ENCODE assay signal across 12 cellular contexts in genomic region chr19:46392252-46392801, GRCh38. TPM values are rescaled to one million over a fixed set of nuclear protein-coding genes. Genes with fewer than 3 reads are reported as not detected.
DNase-seq lines count a peak whose midpoint lies in the region; ATAC-seq and TF ChIP-seq lines count a peak whose summit lies in the region.
"Had no signal": no experiment of that assay in that cellular context is flagged by ENCODE, and none has a peak within 500 bp of the region (broad histone marks: within the 10 kb centered on the region; RNA-seq: fewer than 3 reads in every experiment).

No MANE protein-coding gene starts in this region.

- WGBS in H9 (ENCODE audit: extremely low coverage, insufficient read length, low lambda C conversion rate) = no CpG with 5 or more reads among the region's 21 CpGs
- 42 to 63% methylated on average over 7 to 13 of the region's 21 CpGs for WGBS in esophagus squamous epithelium, 2 donors

- no peak for DNase-seq in AG04450 (ENCODE audit: low read depth, low spot score)
- no peak for DNase-seq in H9
- DNase-seq in endothelial cell (ENCODE audit: low spot score) = peak; percentile 53
- no peak for DNase-seq in naive thymus-derived CD4-positive, alpha-beta T cell
- DNase-seq in esophagus squamous epithelium (lab: John Stamatoyannopoulos, UW) = no peak
- DNase-seq in cerebellar nuclear complex (lab: John Stamatoyannopoulos, UW) = no peak
- DNase-seq in GM19240 (ENCODE audit: insufficient read length, low spot score) = no peak
- DNase-seq: erythroblast; NCI-H2227 treated with DMSO at 0.1 percent for 48 hours; stimulated activated naive CD4-positive, alpha-beta T cell had no signal

- no peak for TF ChIP-seq CTCF in AG04450 (IDR thresholded peaks at IDR 0.05; ENCODE audit: low read depth, low read length)
- no peak for TF ChIP-seq CTCF in H9 (conservative IDR thresholded peaks at IDR 0.05)
- TF ChIP-seq CTCF in endothelial cell (IDR thresholded peaks at IDR 0.05; ENCODE audit: unreplicated experiment) = no peak
- no peak for TF ChIP-seq CTCF in esophagus squamous epithelium (IDR thresholded peaks at IDR 0.05)

- no peak overlapping the region for H3K18ac ChIP-seq in H9 (ENCODE audit: insufficient read length, low read depth, low read length)

- intact Hi-C loops in naive thymus-derived CD4-positive, alpha-beta T cell (cut with micrococcal nuclease) = no loop called here
- intact Hi-C loops in esophagus squamous epithelium (cut with DNase I) = no loop called here

- H2BK120ac ChIP-seq in H9 (ENCODE audit: low read depth, low read length, poor library complexity, severe bottlenecking) = no peak overlapping the region

- no peak for TF ChIP-seq POLR2A in esophagus squamous epithelium (IDR thresholded peaks at IDR 0.05)

- H4K8ac ChIP-seq in H9 (replicated peaks; ENCODE audit: insufficient read length, low read depth, low read length) = no peak overlapping the region

- H3K23me2 ChIP-seq in H9 (ENCODE audit: insufficient read length, low read depth, low read length, poor library complexity, severe bottlenecking) = no peaks in the 10 kb centered on the region

- H2BK15ac ChIP-seq in H9 (ENCODE audit: low read depth, low read length) = no peak overlapping the region

- no peak overlapping the region for H3K14ac ChIP-seq in H9 (ENCODE audit: insufficient read depth, low read length)

- no peak overlapping the region for H3K4ac ChIP-seq in H9 (ENCODE audit: low read depth, low read length)

- H3K9me3 ChIP-seq in AG04450 (ENCODE audit: control insufficient read depth, insufficient read depth, low read length) = peaks cover 27% of the 10 kb centered on the region
- H3K9me3 ChIP-seq in H9 (ENCODE audit: control insufficient read depth, low read depth, low read length) = no peaks in the 10 kb centered on the region
- H3K9me3 ChIP-seq in naive thymus-derived CD4-positive, alpha-beta T cell (ENCODE audit: control insufficient read depth in 2 of 3, low read length in 3 of 3) = no peaks in the 10 kb centered on the region
- no peaks in the 10 kb centered on the region for H3K9me3 ChIP-seq in esophagus squamous epithelium

- H3K79me1 ChIP-seq in H9 (ENCODE audit: insufficient read depth, low read depth, low read length, poor library complexity, severe bottlenecking) = no peaks in the 10 kb centered on the region

- no peak overlapping the region for H3K56ac ChIP-seq in H9 (ENCODE audit: insufficient read length, low read depth, low read length)

- no peak overlapping the region for H2AK5ac ChIP-seq in H9 (ENCODE audit: insufficient read length, low read length)

- H3K79me2 ChIP-seq in H9 (ENCODE audit: insufficient read depth, low read length) = no peaks in the 10 kb centered on the region

- peaks cover 0 to 54% (median 7%) of the 10 kb centered on the region in 3 experiments for H3K36me3 ChIP-seq in naive thymus-derived CD4-positive, alpha-beta T cell (ENCODE audit: control insufficient read depth in 2 of 3, insufficient read depth in 3 of 3, low read length in 3 of 3)
- peaks cover 20 to 60% (median 31%) of the 10 kb centered on the region in 3 donors for H3K36me3 ChIP-seq in esophagus squamous epithelium

- CTCF ChIA-PET in AG04450 (lab: Charles Lee) = interaction anchor here (0.7 to 1.1 kb wide), 3 partner anchors 11 to 151 kb away, joined by 3 read pairs; no protein-coding TSS in a partner anchor
- CTCF ChIA-PET in naive thymus-derived CD4-positive, alpha-beta T cell (lab: Charles Lee) = no interaction called here

- H3K4me3 ChIP-seq in AG04450 (ENCODE audit: low read depth, low read length) (peak overlapping the region; percentile 22; the same call in 1 of the 2 replicates), esophagus squamous epithelium (no peak overlapping the region)
- H3K4me3 ChIP-seq in naive thymus-derived CD4-positive, alpha-beta T cell (ENCODE audit: low read length) = no peak overlapping the region

- H3K4me1 ChIP-seq in H9 (ENCODE audit: insufficient read depth, low read length) = no peaks in the 10 kb centered on the region
- no peaks in the 10 kb centered on the region for H3K4me1 ChIP-seq in naive thymus-derived CD4-positive, alpha-beta T cell (ENCODE audit: control insufficient read depth in 2 of 2, insufficient read depth in 2 of 2, low read length in 2 of 2)
- H3K4me1 ChIP-seq in esophagus squamous epithelium = peaks cover 0 to 18% (median 3%) of the 10 kb centered on the region in 3 donors

- H3K27me3 ChIP-seq in AG04450 (ENCODE audit: control insufficient read depth, insufficient read depth, low read length) = no peaks in the 10 kb centered on the region
- no peaks in the 10 kb centered on the region for H3K27me3 ChIP-seq in H9 (ENCODE audit: insufficient read depth, low read length)
- no peaks in the 10 kb centered on the region for H3K27me3 ChIP-seq in naive thymus-derived CD4-positive, alpha-beta T cell (ENCODE audit: control insufficient read depth in 2 of 2, insufficient read depth in 2 of 2, low read length in 2 of 2)
- no peaks in the 10 kb centered on the region for H3K27me3 ChIP-seq in esophagus squamous epithelium

- no peaks in the 10 kb centered on the region for H4K20me1 ChIP-seq in H9 (ENCODE audit: control insufficient read depth, insufficient read depth, insufficient read length)

- no peak overlapping the region for H2AFZ ChIP-seq in H9 (ENCODE audit: low read length)

- no peaks in the 10 kb centered on the region for H3K27me3 Mint-ChIP-seq in H9 (ENCODE audit: low read depth)
- peaks cover 15% of the 10 kb centered on the region for H3K27me3 Mint-ChIP-seq in endothelial cell (ENCODE audit: unreplicated experiment)
- no peaks in the 10 kb centered on the region for H3K27me3 Mint-ChIP-seq in naive thymus-derived CD4-positive, alpha-beta T cell

- no peak overlapping the region for H3K4me2 ChIP-seq in H9 (ENCODE audit: insufficient read depth, insufficient read length, low read length)

- no peak overlapping the region for H4K91ac ChIP-seq in H9 (ENCODE audit: insufficient read length, low read depth, low read length)

- H3K23ac ChIP-seq in H9 (ENCODE audit: insufficient read length, low read depth, low read length) = no peak overlapping the region

- H3T11ph ChIP-seq in H9 (ENCODE audit: low read length) = no peak overlapping the region

- H3K9me3 Mint-ChIP-seq in H9 = peaks cover 2 to 5% of the 10 kb centered on the region in 2 experiments; a peak in 2 of 5 replicates
- peaks cover 5% of the 10 kb centered on the region for H3K9me3 Mint-ChIP-seq in endothelial cell (ENCODE audit: unreplicated experiment)
- H3K9me3 Mint-ChIP-seq in naive thymus-derived CD4-positive, alpha-beta T cell = peaks cover 0 to 6% (median 0%) of the 10 kb centered on the region in 11 donors

- H3K27ac ChIP-seq in AG04450 (ENCODE audit: low read depth, low read length) (peak overlapping the region; percentile 78), H9 (ENCODE audit: insufficient read length, low read depth, low read length) (no peak overlapping the region), esophagus squamous epithelium (peak overlapping the region in 2 of 4 donors; percentile 9 to 33)
- H3K27ac ChIP-seq in naive thymus-derived CD4-positive, alpha-beta T cell (ENCODE audit: low read depth, low read length) = peak overlapping the region; percentile 19

- H2BK20ac ChIP-seq in H9 (ENCODE audit: low read depth, low read length, poor library complexity, severe bottlenecking) = no peak overlapping the region

- H3K9ac ChIP-seq in H9 (ENCODE audit: extremely low read depth, insufficient read length, low read length) = no peak overlapping the region

- ATAC-seq in naive thymus-derived CD4-positive, alpha-beta T cell = no peak
- ATAC-seq in HG02642 (IDR thresholded peaks at IDR 0.05; ENCODE audit: poor library complexity, unreplicated experiment) = no peak

- H2BK5ac ChIP-seq in H9 (ENCODE audit: insufficient read length, low read length) = no peak overlapping the region

- no peak overlapping the region for H4K5ac ChIP-seq in H9 (ENCODE audit: insufficient read length, low read depth, low read length)

- H3K27ac Mint-ChIP-seq in H9 (peak overlapping the region in 2 of 3 experiments; percentile 14 to 80; a peak in 2 of 7 replicates), endothelial cell (ENCODE audit: unreplicated experiment) (peak overlapping the region; percentile 98)
- peak overlapping the region in 3 of 9 donors; percentile 2 to 51 (median 40) for H3K27ac Mint-ChIP-seq in naive thymus-derived CD4-positive, alpha-beta T cell

- POLR2A ChIA-PET in AG04450 (lab: Yijun Ruan, JAX) = interaction anchor here (0.6 kb wide), 1 partner anchor 396 kb away, joined by 4 read pairs; no protein-coding TSS in a partner anchor
- POLR2A ChIA-PET in naive thymus-derived CD4-positive, alpha-beta T cell (lab: Charles Lee) = no interaction called here

- peaks cover 7 to 34% of the 10 kb centered on the region in 2 experiments for H3K4me1 Mint-ChIP-seq in H9
- H3K4me1 Mint-ChIP-seq in endothelial cell (ENCODE audit: unreplicated experiment) = peaks cover 23% of the 10 kb centered on the region
- H3K4me1 Mint-ChIP-seq in naive thymus-derived CD4-positive, alpha-beta T cell = peaks cover 0 to 18% (median 6%) of the 10 kb centered on the region in 7 donors

- H2BK12ac ChIP-seq in H9 (ENCODE audit: insufficient read length, low read depth, low read length) = no peak overlapping the region

- peaks cover 34 to 47% (median 37%) of the 10 kb centered on the region in 3 experiments for H3K36me3 Mint-ChIP-seq in H9 (ENCODE audit: insufficient read depth in 1 of 3, low read depth in 3 of 3)
- H3K36me3 Mint-ChIP-seq in endothelial cell (ENCODE audit: low read depth, unreplicated experiment) = peaks cover 35% of the 10 kb centered on the region
- peaks cover 5 to 30% (median 10%) of the 10 kb centered on the region in 5 donors for H3K36me3 Mint-ChIP-seq in naive thymus-derived CD4-positive, alpha-beta T cell

- H3K4me3 Mint-ChIP-seq in H9 = no peak overlapping the region
- H3K4me3 Mint-ChIP-seq in endothelial cell (ENCODE audit: unreplicated experiment) = peak overlapping the region; percentile 39
- no peak overlapping the region for H3K4me3 Mint-ChIP-seq in naive thymus-derived CD4-positive, alpha-beta T cell

RNA-seq across cellular contexts. Expression of gene CCDC8, which starts 21.0 kb away (rescaled TPM):
- polyA plus RNA-seq in AG04450 (2011; rRNA removed) = 9.2 and 10.5 TPM in 2 replicates
- polyA minus RNA-seq in AG04450 (2011; rRNA and poly(A)+ RNA removed) = 11.3 and 12.4 TPM in 2 replicates
- total RNA-seq in H9 (2021) (27.5 and 28.7 TPM in 2 replicates), endothelial cell (ENCODE audit: unreplicated experiment) (13.3 TPM), esophagus squamous epithelium (1 to 10 TPM in 1 of 4 donors, under 1 TPM in 3; 0.53 to 1.7 (median 0.62) TPM)
- total RNA-seq in naive thymus-derived CD4-positive, alpha-beta T cell = not detected
- polyA plus RNA-seq in naive thymus-derived CD4-positive, alpha-beta T cell = not detected

RNA-seq across cellular contexts. Expression of gene PNMA8C, which starts 36.4 kb away (rescaled TPM):
- 0.19 and 0.21 TPM in 2 replicates for polyA plus RNA-seq in AG04450 (2011; rRNA removed)
- 0.51 and 0.87 TPM in 2 replicates for polyA minus RNA-seq in AG04450 (2011; rRNA and poly(A)+ RNA removed)
- total RNA-seq in H9 (2021) (1.7 and 1.8 TPM in 2 replicates), endothelial cell (ENCODE audit: unreplicated experiment) (0.41 TPM), esophagus squamous epithelium (not detected)
- not detected for total RNA-seq in naive thymus-derived CD4-positive, alpha-beta T cell
- not detected for polyA plus RNA-seq in naive thymus-derived CD4-positive, alpha-beta T cell
- total RNA-seq: mesenteric fat pad had no signal

RNA-seq across cellular contexts. Expression of gene PPP5C, which starts 45.4 kb away (rescaled TPM):
- polyA plus RNA-seq in AG04450 (2011; rRNA removed) = 73.7 and 85.9 TPM in 2 replicates
- polyA minus RNA-seq in AG04450 (2011; rRNA and poly(A)+ RNA removed) = 90.8 and 101 TPM in 2 replicates
- total RNA-seq in H9 (2021) (108 and 111 TPM in 2 replicates), endothelial cell (ENCODE audit: unreplicated experiment) (66.7 TPM), esophagus squamous epithelium (10 to 100 TPM; 33.8 to 51.3 (median 43.2) TPM)
- total RNA-seq in naive thymus-derived CD4-positive, alpha-beta T cell = 100 to 1,000 TPM in 1 of 5 experiments, 10 to 100 TPM in 4; 41.4 to 107 (median 52.0) TPM
- polyA plus RNA-seq in naive thymus-derived CD4-positive, alpha-beta T cell = 10 to 100 TPM; 17.4 to 34.8 TPM
